15 cellular contexts compared by ENCODE assay signal in genomic region chr10:71438761-71439160, GRCh38. TPM values are rescaled to one million over a fixed set of nuclear protein-coding genes. Genes with fewer than 3 reads are reported as not detected.
DNase-seq lines count a peak whose midpoint lies in the region; ATAC-seq and TF ChIP-seq lines count a peak whose summit lies in the region.
"Had no signal": no experiment of that assay in that cellular context is flagged by ENCODE, and none has a peak within 500 bp of the region (broad histone marks: within the 10 kb centered on the region; RNA-seq: fewer than 3 reads in every experiment).

No MANE protein-coding gene starts in this region.

- TF ChIP-seq CTCF in WTC11 (IDR thresholded peaks at IDR 0.05) (no peak), osteoblast (IDR thresholded peaks at IDR 0.05; ENCODE audit: extremely low read depth, low read depth, low read length) (no peak), lower lobe of right lung (IDR thresholded peaks at IDR 0.05) (no peak)

- H3K36me3 Mint-ChIP-seq in WTC11 = no peaks in the 10 kb centered on the region
- no peaks in the 10 kb centered on the region for H3K36me3 Mint-ChIP-seq in stimulated activated naive B cell treated with anti-CD40 and anti-IgM and Interleukin-4, amounts not matched to agents 10 μg/mL and 1 μg/mL and 100 μg/mL, for 72 hours
- H3K36me3 Mint-ChIP-seq: CD8-positive, alpha-beta T cell had no signal

- H3K36me3 ChIP-seq in osteoblast (ENCODE audit: insufficient read depth, low read length) = no peaks in the 10 kb centered on the region
- no peaks in the 10 kb centered on the region for H3K36me3 ChIP-seq in lower lobe of right lung
- H3K36me3 ChIP-seq: BLaER1 treated with 17β-estradiol and CSF1 and Interleukin-3, amounts not matched to agents 10 nM and 100 nM; HAP-1 had no signal

- peaks cover 7% of the 10 kb centered on the region for H3K4me1 Mint-ChIP-seq in WTC11
- H3K4me1 Mint-ChIP-seq in stimulated activated naive B cell treated with anti-CD40 and anti-IgM and Interleukin-4, amounts not matched to agents 10 μg/mL and 1 μg/mL and 100 μg/mL, for 72 hours = no peaks in the 10 kb centered on the region
- H3K4me1 Mint-ChIP-seq: B cell had no signal

- no peaks in the 10 kb centered on the region for H3K9me3 ChIP-seq in osteoblast (ENCODE audit: low read depth, low read length)
- no peaks in the 10 kb centered on the region for H3K9me3 ChIP-seq in lower lobe of right lung
- H3K9me3 ChIP-seq: BLaER1 treated with 17β-estradiol and CSF1 and Interleukin-3, amounts not matched to agents 10 nM and 100 nM; HAP-1 had no signal

- H3K27me3 Mint-ChIP-seq in WTC11 (ENCODE audit: low read depth) = no peaks in the 10 kb centered on the region; the same call in 1 of the 2 replicates
- H3K27me3 Mint-ChIP-seq in stimulated activated naive B cell treated with anti-CD40 and anti-IgM and Interleukin-4, amounts not matched to agents 10 μg/mL and 1 μg/mL and 100 μg/mL, for 72 hours = peaks cover 7 to 8% of the 10 kb centered on the region in 2 donors

- CTCF ChIA-PET in WTC11 (lab: Charles Lee) = interaction anchor here (1.4 kb wide), 1 partner anchor 43 kb away, joined by 3 read pairs; no protein-coding TSS in a partner anchor

- no peaks in the 10 kb centered on the region for H4K20me1 ChIP-seq in osteoblast (ENCODE audit: insufficient read depth, low read length)
- H4K20me1 ChIP-seq: BLaER1 treated with 17β-estradiol and CSF1 and Interleukin-3, amounts not matched to agents 10 nM and 100 nM had no signal

- 0 out of 2 replicates have a peak overlapping the region, but pooled peaks have one; percentile 16 for H3K27ac Mint-ChIP-seq in WTC11
- H3K27ac Mint-ChIP-seq in stimulated activated naive B cell treated with anti-CD40 and anti-IgM and Interleukin-4, amounts not matched to agents 10 μg/mL and 1 μg/mL and 100 μg/mL, for 72 hours = no peak overlapping the region
- H3K27ac Mint-ChIP-seq: B cell; CD8-positive, alpha-beta T cell had no signal

- ATAC-seq in WTC11 = no peak
- ATAC-seq in stimulated activated naive B cell treated with anti-CD40 and anti-IgM and Interleukin-4, amounts not matched to agents 10 μg/mL and 1 μg/mL and 100 μg/mL, for 72 hours (replicated peaks) = no peak
- ATAC-seq in lower lobe of right lung = no peak
- ATAC-seq: CD8-positive, alpha-beta T cell; GM12878 had no signal

- H3K4me3 ChIP-seq in osteoblast (ENCODE audit: insufficient read depth, low read length) (no peak overlapping the region), lower lobe of right lung (no peak overlapping the region)
- H3K4me3 ChIP-seq: BLaER1 treated with 17β-estradiol and CSF1 and Interleukin-3, amounts not matched to agents 10 nM and 100 nM; GM12878; GM23248; HAP-1 had no signal

- intact Hi-C loops in lower lobe of right lung (cut with DNase I) = no loop called here

- H3K27ac ChIP-seq in osteoblast (ENCODE audit: low read depth, low read length) = no peak overlapping the region
- no peak overlapping the region for H3K27ac ChIP-seq in lower lobe of right lung
- H3K27ac ChIP-seq: GM23248, HL-60 had no signal

- POLR2A ChIA-PET in WTC11 (lab: Charles Lee) = no interaction called here

- H3K4me2 ChIP-seq in osteoblast (ENCODE audit: insufficient read depth, low read length) = no peak overlapping the region

- H3K79me2 ChIP-seq in osteoblast (ENCODE audit: insufficient read depth, low read length) = no peaks in the 10 kb centered on the region

- H3K4me3 Mint-ChIP-seq in WTC11 = no peak overlapping the region
- no peak overlapping the region for H3K4me3 Mint-ChIP-seq in stimulated activated naive B cell treated with anti-CD40 and anti-IgM and Interleukin-4, amounts not matched to agents 10 μg/mL and 1 μg/mL and 100 μg/mL, for 72 hours
- H3K4me3 Mint-ChIP-seq: B cell; CD8-positive, alpha-beta T cell had no signal

- H3K9me3 Mint-ChIP-seq in WTC11 = no peaks in the 10 kb centered on the region
- H3K9me3 Mint-ChIP-seq in stimulated activated naive B cell treated with anti-CD40 and anti-IgM and Interleukin-4, amounts not matched to agents 10 μg/mL and 1 μg/mL and 100 μg/mL, for 72 hours = no peaks in the 10 kb centered on the region
- H3K9me3 Mint-ChIP-seq: CD8-positive, alpha-beta T cell had no signal

- DNase-seq in WTC11 (ENCODE audit: low spot score) (no peak), epidermal melanocyte (ENCODE audit: insufficient read length, low spot score) (peak; percentile 7), osteoblast (ENCODE audit: insufficient read length, low spot score, missing footprints) (peak; percentile 81), UCSD-AML1 (lab: John Stamatoyannopoulos, UW; ENCODE audit: unreplicated experiment) (no peak), lower lobe of right lung (no peak)
- DNase-seq in stimulated activated naive B cell treated with anti-CD40 and anti-IgM and Interleukin-4, amounts not matched to agents 10 μg/mL and 1 μg/mL and 100 μg/mL, for 72 hours = no peak
- DNase-seq: Calu3; CD8-positive, alpha-beta T cell; DMS79 treated with DMSO at 0.1 percent for 48 hours; GM23248 had no signal

- H3K4me1 ChIP-seq in osteoblast (ENCODE audit: insufficient read depth, low read length) (no peaks in the 10 kb centered on the region), lower lobe of right lung (peaks cover 12% of the 10 kb centered on the region)
- H3K4me1 ChIP-seq: HAP-1 had no signal

- H3K27me3 ChIP-seq in osteoblast (ENCODE audit: insufficient read depth, low read length) (peaks cover 7% of the 10 kb centered on the region), lower lobe of right lung (ENCODE audit: low read depth) (no peaks in the 10 kb centered on the region)
- H3K27me3 ChIP-seq: BLaER1 treated with 17β-estradiol and CSF1 and Interleukin-3, amounts not matched to agents 10 nM and 100 nM had no signal

- no peak overlapping the region for H2AFZ ChIP-seq in osteoblast (ENCODE audit: low read length)
- H2AFZ ChIP-seq: GM23248 had no signal

TF ChIP-seq in WTC11, 78 proteins besides CTCF, POLR2A, EP300 and RAD21 (continues in another document):
- TF ChIP-seq NFE2L1 (CRISPR knock-in tag; IDR thresholded peaks at IDR 0.05) = no peak
- TF ChIP-seq E2F5 (CRISPR knock-in tag; IDR thresholded peaks at IDR 0.05) = no peak
- TF ChIP-seq RORB (CRISPR knock-in tag; IDR thresholded peaks at IDR 0.05) = no peak
- TF ChIP-seq NFYB (CRISPR knock-in tag; conservative IDR thresholded peaks at IDR 0.05; ENCODE audit: low read depth) = no peak
- no peak for TF ChIP-seq ZNF671 (CRISPR knock-in tag; IDR thresholded peaks at IDR 0.05)
- TF ChIP-seq ZNF121 (CRISPR knock-in tag; IDR thresholded peaks at IDR 0.05) = no peak
- TF ChIP-seq ARID4B (CRISPR knock-in tag; IDR thresholded peaks at IDR 0.05; ENCODE audit: borderline replicate concordance) = no peak
- no peak for TF ChIP-seq SOX15 (CRISPR knock-in tag; IDR thresholded peaks at IDR 0.05)
- TF ChIP-seq FOXP1 (CRISPR knock-in tag; IDR thresholded peaks at IDR 0.05; ENCODE audit: borderline replicate concordance) = no peak
- TF ChIP-seq E2F4 (CRISPR knock-in tag; IDR thresholded peaks at IDR 0.05; ENCODE audit: borderline replicate concordance, low read depth) = no peak

RNA-seq across cellular contexts. Expression of gene CDH23, which starts 42.0 kb away (rescaled TPM):
- total RNA-seq in WTC11 (2021) = 2.1 to 3.1 TPM (median 2.9 TPM) in 3 replicates
- total RNA-seq in osteoblast = under 0.01 and 0.36 TPM in 2 replicates
- total RNA-seq in lower lobe of right lung = 9.4 TPM
- total RNA-seq: GM23248 had no signal

Comparison
In these comparisons a context has a peak if more than half of its experiments do, and no peak if none do; other contexts are left out.
1. DNase-seq: peak in epidermal melanocyte (single experiment) and osteoblast (single experiment); none in WTC11 (single experiment), stimulated activated naive B cell treated with anti-CD40 and anti-IgM and Interleukin-4, amounts not matched to agents 10 μg/mL and 1 μg/mL and 100 μg/mL, for 72 hours (single experiment), UCSD-AML1 (single experiment) and lower lobe of right lung (single experiment).